Comparison of ENCODE assay signal across 10 cellular contexts in the genomic region with DNA sequence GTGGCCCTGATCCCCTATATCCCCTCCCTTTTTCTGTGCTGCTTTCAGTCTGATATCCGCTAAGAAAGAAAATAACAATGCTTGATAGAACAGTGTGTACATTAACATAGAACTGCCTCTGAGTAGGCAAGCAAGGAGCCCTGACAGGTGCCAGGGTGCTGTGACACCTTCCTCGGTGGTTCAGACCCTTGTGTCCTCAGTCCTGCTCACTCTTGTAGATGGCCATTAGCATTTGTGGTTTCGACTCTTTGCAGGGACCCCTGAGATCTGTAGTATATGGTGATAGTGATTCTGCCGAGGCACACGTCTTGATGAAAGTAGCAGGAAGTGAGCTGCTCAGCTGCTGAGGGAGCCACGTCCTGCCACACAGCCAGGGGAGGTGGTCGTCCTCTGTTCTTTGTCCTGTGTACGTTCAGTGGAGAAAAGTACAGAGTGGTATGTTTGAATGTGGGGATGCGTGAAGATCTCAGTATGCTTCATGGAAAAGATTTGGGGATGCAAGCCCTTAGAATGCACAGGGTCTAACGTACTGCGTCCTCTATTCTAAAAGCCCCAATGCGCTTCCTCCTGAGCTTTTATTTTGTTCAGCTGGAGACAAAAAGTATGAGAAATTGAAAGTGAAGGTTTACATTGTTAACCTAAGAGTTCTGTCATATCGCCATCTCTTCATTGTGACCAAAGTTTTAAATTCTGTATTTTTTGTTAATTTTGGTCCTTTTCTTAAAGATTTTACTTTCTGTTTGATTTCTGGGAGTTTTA. TPM values are rescaled to one million over a fixed set of nuclear protein-coding genes. Genes with fewer than 3 reads are reported as not detected.
DNase-seq lines count a peak whose midpoint lies in the region; ATAC-seq and TF ChIP-seq lines count a peak whose summit lies in the region.
"Had no signal": no experiment of that assay in that cellular context is flagged by ENCODE, and none has a peak within 500 bp of the region (broad histone marks: within the 10 kb centered on the region; RNA-seq: fewer than 3 reads in every experiment).

No MANE protein-coding gene starts in this region.

- H2AK5ac ChIP-seq in IMR-90 (ENCODE audit: low read depth, low read length): 0 out of 2 replicates have a peak overlapping the region, but pooled peaks have one; percentile 24

- no peaks in the 10 kb centered on the region; the same call in 1 of the 2 replicates for H3K9me1 ChIP-seq in IMR-90 (ENCODE audit: insufficient read depth, low read length)

- no peak overlapping the region for H3K23ac ChIP-seq in IMR-90 (ENCODE audit: low read depth, low read length)

- H3K36me3 Mint-ChIP-seq in activated naive CD4-positive, alpha-beta T cell treated with anti-CD3 and anti-CD28 coated beads for 36 hours (ENCODE audit: low read depth): peaks cover 2% of the 10 kb centered on the region
- peaks cover 4% of the 10 kb centered on the region for H3K36me3 Mint-ChIP-seq in MCF 10A (ENCODE audit: insufficient read depth, unreplicated experiment)

- intact Hi-C loops in IMR-90 (cut with micrococcal nuclease) (no loop called here), MCF 10A (cut with micrococcal nuclease) (no loop called here)
- intact Hi-C loops in activated naive CD4-positive, alpha-beta T cell treated with anti-CD3 and anti-CD28 coated beads for 36 hours (cut with micrococcal nuclease): loop anchor here (1.0 to 2.0 kb wide), 4 partner anchors 8 to 326 kb away; a partner anchor contains a TSS

- H3K18ac ChIP-seq in IMR-90 (ENCODE audit: low read depth, low read length): no peak overlapping the region

- no peak overlapping the region for H4K91ac ChIP-seq in IMR-90 (ENCODE audit: insufficient read depth, low read depth, low read length)

- no peak overlapping the region for H2BK20ac ChIP-seq in IMR-90 (ENCODE audit: low read depth, low read length)

- no peak overlapping the region for H2AFZ ChIP-seq in IMR-90 (replicated peaks; ENCODE audit: low read length, poor library complexity)

- no peaks in the 10 kb centered on the region for H3K27me3 ChIP-seq in IMR-90 (ENCODE audit: control insufficient read depth, insufficient read depth, low read length)

- H2AK9ac ChIP-seq in IMR-90 (replicated peaks; ENCODE audit: low read depth, low read length, poor library complexity): no peak overlapping the region

- H3K27me3 Mint-ChIP-seq in activated naive CD4-positive, alpha-beta T cell treated with anti-CD3 and anti-CD28 coated beads for 36 hours (ENCODE audit: low read depth): no peaks in the 10 kb centered on the region
- H3K27me3 Mint-ChIP-seq in MCF 10A (ENCODE audit: insufficient read depth, unreplicated experiment): no peaks in the 10 kb centered on the region

- no peak overlapping the region for H2BK120ac ChIP-seq in IMR-90 (ENCODE audit: low read depth, low read length)

- no peak overlapping the region for H4K8ac ChIP-seq in IMR-90 (ENCODE audit: low read depth in 2 of 2, low read length in 2 of 2)

- no peak overlapping the region for H3K4me3 ChIP-seq in IMR-90 (ENCODE audit: insufficient read depth, low read depth, low read length)

- POLR2A ChIA-PET in IMR-90 (lab: Charles Lee; ENCODE audit: unreplicated experiment): no interaction called here
- POLR2A ChIA-PET in MCF 10A (lab: Yijun Ruan, JAX): no interaction called here

- no peak overlapping the region for H2BK5ac ChIP-seq in IMR-90 (ENCODE audit: low read depth, low read length, poor library complexity, severe bottlenecking)

- ATAC-seq in IMR-90 (ENCODE audit: low read depth): no peak
- ATAC-seq in stimulated activated naive CD8-positive, alpha-beta T cell treated with anti-CD3 and anti-CD28 coated beads, Interleukin-15, Interleukin-2, amounts not matched to agents 100 U/mL and 50 U/mL, for 24 hours: peak; percentile 57

- DNase-seq in NCI-H2107 treated with DMSO at 0.1 percent for 48 hours (lab: John Stamatoyannopoulos, UW; ENCODE audit: unreplicated experiment) (peak; percentile 29), NCI-H2107 (lab: John Stamatoyannopoulos, UW) (no peak), IMR-90 (no peak), MCF 10A (ENCODE audit: unreplicated experiment) (no peak), SKM-1 treated with dmso at 0.1 percent for 144 hours (lab: John Stamatoyannopoulos, UW; ENCODE audit: unreplicated experiment) (no peak), NCI-H1694 treated with DMSO at 0.1 percent for 48 hours (lab: John Stamatoyannopoulos, UW) (no peak)
- peak; percentile 52 for DNase-seq in activated naive CD4-positive, alpha-beta T cell treated with anti-CD3 and anti-CD28 coated beads for 36 hours
- DNase-seq in stimulated activated naive CD8-positive, alpha-beta T cell treated with anti-CD3 and anti-CD28 coated beads, Interleukin-15, Interleukin-2, amounts not matched to agents 100 U/mL and 50 U/mL, for 24 hours: peak; percentile 37

- in situ Hi-C loops in IMR-90 (cut with MboI; ENCODE audit: low sequenced_read_pairs): no loop called here

- no peaks in the 10 kb centered on the region for H4K20me1 ChIP-seq in IMR-90 (ENCODE audit: insufficient read depth, low read length)

- H3K9ac ChIP-seq in IMR-90 (ENCODE audit: low read depth, low read length): no peak overlapping the region

- H3K4me3 Mint-ChIP-seq in activated naive CD4-positive, alpha-beta T cell treated with anti-CD3 and anti-CD28 coated beads for 36 hours: peak overlapping the region; percentile 78
- no peak overlapping the region for H3K4me3 Mint-ChIP-seq in MCF 10A (ENCODE audit: unreplicated experiment)

- peaks cover 35% of the 10 kb centered on the region for H3K4me1 Mint-ChIP-seq in activated naive CD4-positive, alpha-beta T cell treated with anti-CD3 and anti-CD28 coated beads for 36 hours (ENCODE audit: low read depth)
- no peaks in the 10 kb centered on the region for H3K4me1 Mint-ChIP-seq in MCF 10A (ENCODE audit: insufficient read depth, unreplicated experiment)

- 88% methylated on average over 7 of the region's 13 CpGs; no CpG with 5 or more reads in 1 of the 2 experiments for WGBS in IMR-90 (ENCODE audit: extremely low coverage in 2 of 2, insufficient read length in 1 of 2), 2 experiments

- H3K9me3 Mint-ChIP-seq in activated naive CD4-positive, alpha-beta T cell treated with anti-CD3 and anti-CD28 coated beads for 36 hours: no peaks in the 10 kb centered on the region
- H3K9me3 Mint-ChIP-seq in MCF 10A (ENCODE audit: unreplicated experiment): no peaks in the 10 kb centered on the region

- H3K79me1 ChIP-seq in IMR-90 (ENCODE audit: low read depth in 1 of 2, low read length in 2 of 2): no peaks in the 10 kb centered on the region

- H3K14ac ChIP-seq in IMR-90 (replicated peaks; ENCODE audit: low read depth, low read length): no peak overlapping the region

- no peaks in the 10 kb centered on the region for H3K9me3 ChIP-seq in IMR-90 (ENCODE audit: control insufficient read depth, insufficient read depth, low read length)

- H3K27ac Mint-ChIP-seq in activated naive CD4-positive, alpha-beta T cell treated with anti-CD3 and anti-CD28 coated beads for 36 hours: peak overlapping the region; percentile 86
- H3K27ac Mint-ChIP-seq in MCF 10A (ENCODE audit: low read depth, unreplicated experiment): no peak overlapping the region

- BruUV-seq in IMR-90 (replicated peaks; lab: Mats Ljungman, UMichigan): no TSS peak
- no TSS peak for BruUV-seq in MCF 10A (replicated peaks; lab: Mats Ljungman, UMichigan)

- no peaks in the 10 kb centered on the region; the same call in 1 of the 2 replicates for H3K36me3 ChIP-seq in IMR-90 (ENCODE audit: control insufficient read depth, insufficient read depth, low read length)

- H2BK15ac ChIP-seq in IMR-90 (ENCODE audit: low read depth, low read length): no peak overlapping the region

- no peak overlapping the region for H3K4me2 ChIP-seq in IMR-90 (ENCODE audit: low read depth, low read length)

- CTCF ChIA-PET in IMR-90 (lab: Yijun Ruan, JAX): interaction anchor here (1.0 kb wide), 1 partner anchor 314 kb away, joined by 4 read pairs; no protein-coding TSS in a partner anchor
- CTCF ChIA-PET in activated naive CD4-positive, alpha-beta T cell treated with anti-CD3 and anti-CD28 coated beads for 36 hours (lab: Charles Lee): interaction anchor here (0.6 to 3.1 kb wide), 11 partner anchors 10 to 186 kb away, joined by 3 to 25 read pairs (median 5); a partner anchor contains a TSS
- CTCF ChIA-PET in MCF 10A (lab: Yijun Ruan, JAX): interaction anchor here (0.9 to 2.3 kb wide), 4 partner anchors 11 to 737 kb away, joined by 3 to 8 read pairs (median 4); no protein-coding TSS in a partner anchor

- H3K27ac ChIP-seq in IMR-90 (ENCODE audit: insufficient read depth, low read length): no peak overlapping the region
- H3K27ac ChIP-seq: 22Rv1, RWPE1 had no signal

- no peak for TF ChIP-seq CTCF in IMR-90 (conservative IDR thresholded peaks at IDR 0.05; ENCODE audit: low read depth, low read length)
- TF ChIP-seq CTCF in MCF 10A (IDR thresholded peaks at IDR 0.05; ENCODE audit: unreplicated experiment): no peak

- H3K4me1 ChIP-seq in IMR-90 (ENCODE audit: control insufficient read depth, insufficient read depth, low read length): no peaks in the 10 kb centered on the region

- no peak for TF ChIP-seq RAD21 in IMR-90 (IDR thresholded peaks at IDR 0.05; ENCODE audit: low read length)

- H4K5ac ChIP-seq in IMR-90 (ENCODE audit: low read depth, low read length): no peak overlapping the region

- H3K56ac ChIP-seq in IMR-90 (ENCODE audit: extremely low read depth, insufficient read depth, low read length): no peak overlapping the region

- dilution Hi-C loops in IMR-90 (cut with HindIII; ENCODE audit: low sequenced_read_pairs, unreplicated experiment): no loop called here

- H3K4ac ChIP-seq in IMR-90 (ENCODE audit: low read depth, low read length): no peak overlapping the region; the same call in 1 of the 2 replicates

- no peak for TF ChIP-seq POLR2A in IMR-90 (IDR thresholded peaks at IDR 0.05; ENCODE audit: low read depth, low read length)

TF ChIP-seq in IMR-90, 13 proteins besides CTCF, POLR2A, EP300 and RAD21:
- TF ChIP-seq NFE2L2 (IDR thresholded peaks at IDR 0.05; ENCODE audit: low read depth, low read length): no peak
- no peak for TF ChIP-seq RFX5 (IDR thresholded peaks at IDR 0.05; ENCODE audit: low read depth, low read length)
- TF ChIP-seq FOS (IDR thresholded peaks at IDR 0.05; ENCODE audit: low read depth, low read length): no peak

RNA-seq across cellular contexts. Expression of a gene that starts 35.4 kb away (rescaled TPM):
- total RNA-seq in IMR-90 (2012; rRNA removed): 13.3 and 15.6 TPM in 2 replicates
- 11.2 and 11.7 TPM in 2 replicates for polyA plus RNA-seq in IMR-90 (2012; rRNA removed)
- 5.3 and 6.3 TPM in 2 replicates for polyA plus RNA-seq in IMR-90 (2012; cell fraction: cytosol; rRNA removed)
- 10.0 and 20.5 TPM in 2 replicates for polyA plus RNA-seq in IMR-90 (2012; cell fraction: nucleus; rRNA removed; ENCODE audit: low replicate concordance)
- 1 to 10 TPM; 8.4 to 9.7 TPM for total RNA-seq in activated naive CD4-positive, alpha-beta T cell treated with anti-CD3 and anti-CD28 coated beads for 36 hours
- 2.1 and 5.4 TPM in 2 replicates for total RNA-seq in MCF 10A (2022)

Comparison
In these comparisons a context has a peak if more than half of its experiments do, and no peak if none do; other contexts are left out.
1. DNase-seq: peak in NCI-H2107 treated with DMSO at 0.1 percent for 48 hours (single experiment), activated naive CD4-positive, alpha-beta T cell treated with anti-CD3 and anti-CD28 coated beads for 36 hours (single experiment) and stimulated activated naive CD8-positive, alpha-beta T cell treated with anti-CD3 and anti-CD28 coated beads, Interleukin-15, Interleukin-2, amounts not matched to agents 100 U/mL and 50 U/mL, for 24 hours (single experiment); none in NCI-H2107 (single experiment), IMR-90 (single experiment), MCF 10A (single experiment), SKM-1 treated with dmso at 0.1 percent for 144 hours (single experiment) and NCI-H1694 treated with DMSO at 0.1 percent for 48 hours (single experiment).